Comparison of ENCODE assay signal across 18 cellular contexts in genomic region chr2:9641641-9642040, GRCh38. TPM values are rescaled to one million over a fixed set of nuclear protein-coding genes. Genes with fewer than 3 reads are reported as not detected.
A peak's percentile ranks its signal among the peaks of the same experiment; 100 is the strongest.
DNase-seq lines count a peak whose midpoint lies in the region; ATAC-seq, FAIRE-seq and TF ChIP-seq lines count a peak whose summit lies in the region.
"Had no signal": no experiment of that assay in that cellular context is flagged by ENCODE, and none has a peak within 500 bp of the region (broad histone marks: within the 10 kb centered on the region; RNA-seq: fewer than 3 reads in every experiment).

No MANE protein-coding gene starts in this region.

- H3K27me3 Mint-ChIP-seq in CD8-positive, alpha-beta T cell (ENCODE audit: low read depth), result no peaks in the 10 kb centered on the region
- H3K27me3 Mint-ChIP-seq in astrocyte (ENCODE audit: low read depth, unreplicated experiment), result no peaks in the 10 kb centered on the region

- H3K79me2 ChIP-seq in astrocyte (ENCODE audit: insufficient read depth, low read length), result no peaks in the 10 kb centered on the region

- intact Hi-C loops in CD8-positive, alpha-beta T cell (cut with DNase I, micrococcal nuclease), result no loop called here
- intact Hi-C loops in aorta (cut with DNase I), result no loop called here

- H3K36me3 Mint-ChIP-seq in CD8-positive, alpha-beta T cell, result no peaks in the 10 kb centered on the region
- no peaks in the 10 kb centered on the region for H3K36me3 Mint-ChIP-seq in astrocyte (ENCODE audit: low read depth, unreplicated experiment)

- no peak overlapping the region for H3K4me3 ChIP-seq in BLaER1 treated with 17β-estradiol and CSF1 and Interleukin-3, amounts not matched to agents 10 nM and 100 nM
- no peak overlapping the region for H3K4me3 ChIP-seq in CD8-positive, alpha-beta T cell (ENCODE audit: low read depth, low read length)
- no peak overlapping the region for H3K4me3 ChIP-seq in astrocyte (ENCODE audit: insufficient read depth, low read depth, low read length)
- H3K4me3 ChIP-seq in aorta (ENCODE audit: low read length in 2 of 2), result no peak overlapping the region
- H3K4me3 ChIP-seq: ascending aorta, coronary artery, heart right ventricle, stomach had no signal

- H3K9ac ChIP-seq in BLaER1 treated with 17β-estradiol and CSF1 and Interleukin-3, amounts not matched to agents 10 nM and 100 nM, result peak overlapping the region in 1 of 11 experiments; percentile 81; a peak in 1 of 22 replicates
- H3K9ac ChIP-seq in astrocyte (ENCODE audit: low read length), result no peak overlapping the region

- no peak overlapping the region for H2AFZ ChIP-seq in astrocyte (ENCODE audit: low read depth, low read length)

- TF ChIP-seq CTCF in CD8-positive, alpha-beta T cell (IDR thresholded peaks at IDR 0.05), result no peak
- no peak for TF ChIP-seq CTCF in astrocyte (IDR thresholded peaks at IDR 0.05; ENCODE audit: insufficient read depth, low read depth, low read length)

- H4K20me1 ChIP-seq in BLaER1 treated with 17β-estradiol and CSF1 and Interleukin-3, amounts not matched to agents 10 nM and 100 nM, result no peaks in the 10 kb centered on the region
- no peaks in the 10 kb centered on the region for H4K20me1 ChIP-seq in astrocyte (ENCODE audit: insufficient read depth, low read length)

- peaks cover 5% of the 10 kb centered on the region for H3K4me1 Mint-ChIP-seq in CD8-positive, alpha-beta T cell (ENCODE audit: low read depth)
- peaks cover 39% of the 10 kb centered on the region for H3K4me1 Mint-ChIP-seq in astrocyte (ENCODE audit: low read depth, unreplicated experiment)

- H3K36me3 ChIP-seq in BLaER1 treated with 17β-estradiol and CSF1 and Interleukin-3, amounts not matched to agents 10 nM and 100 nM, result no peaks in the 10 kb centered on the region
- H3K36me3 ChIP-seq in CD8-positive, alpha-beta T cell (ENCODE audit: insufficient read depth, low read length), result no peaks in the 10 kb centered on the region
- no peaks in the 10 kb centered on the region for H3K36me3 ChIP-seq in astrocyte (ENCODE audit: insufficient read depth, low read length)
- H3K36me3 ChIP-seq in aorta (ENCODE audit: control insufficient read depth in 1 of 2, insufficient read depth in 2 of 2, low read length in 1 of 2), result no peaks in the 10 kb centered on the region
- H3K36me3 ChIP-seq: ascending aorta, heart right ventricle, stomach had no signal

- H3K4me2 ChIP-seq in BLaER1 treated with 17β-estradiol and CSF1 and Interleukin-3, amounts not matched to agents 10 nM and 100 nM, result peak overlapping the region; percentile 77 to 94 (median 89); a peak in 21 of 22 replicates
- no peak overlapping the region for H3K4me2 ChIP-seq in astrocyte (ENCODE audit: low read length)

- peak; percentile 44 for ATAC-seq in CD8-positive, alpha-beta T cell
- ATAC-seq in GM18502 (IDR thresholded peaks at IDR 0.05; ENCODE audit: poor library complexity, unreplicated experiment) (no peak), aorta (ENCODE audit: low FRiP score) (no peak)
- ATAC-seq: heart right ventricle, sciatic nerve had no signal

- no peak overlapping the region for H3K27ac Mint-ChIP-seq in CD8-positive, alpha-beta T cell
- peak overlapping the region; percentile 14 for H3K27ac Mint-ChIP-seq in astrocyte (ENCODE audit: unreplicated experiment)

- DNase-seq in CD8-positive, alpha-beta T cell, result no peak
- peak; percentile 20 for DNase-seq in RPMI8226
- DNase-seq in astrocyte (ENCODE audit: low read depth), result no peak
- no peak for DNase-seq in aorta
- no peak for DNase-seq in urothelium cell line (ENCODE audit: low spot score)
- DNase-seq: heart right ventricle; NCI-H1048; NCI-H2171; NK-92 treated with Interleukin-12 subunit alpha and Interleukin-12 subunit beta, amount 100 ng/mL, for 24 hours; SHP77; stomach had no signal

- peak overlapping the region in 5 of 11 experiments; percentile 78 to 91 (median 83); a peak in 5 of 22 replicates for H3K27ac ChIP-seq in BLaER1 treated with 17β-estradiol and CSF1 and Interleukin-3, amounts not matched to agents 10 nM and 100 nM
- H3K27ac ChIP-seq in CD8-positive, alpha-beta T cell (ENCODE audit: low read depth, low read length), result no peak overlapping the region
- H3K27ac ChIP-seq in astrocyte (ENCODE audit: low read depth, low read length), result no peak overlapping the region
- no peak overlapping the region for H3K27ac ChIP-seq in aorta (ENCODE audit: low read depth in 1 of 2, low read length in 2 of 2)
- H3K27ac ChIP-seq: ascending aorta, C4-2B, coronary artery, heart right ventricle, stomach had no signal

- 63 to 85% methylated on average over 4 of the region's 4 CpGs for WGBS in aorta, 2 donors

- no peaks in the 10 kb centered on the region for H3K27me3 ChIP-seq in BLaER1 treated with 17β-estradiol and CSF1 and Interleukin-3, amounts not matched to agents 10 nM and 100 nM
- H3K27me3 ChIP-seq in CD8-positive, alpha-beta T cell (ENCODE audit: insufficient read depth, low read length), result no peaks in the 10 kb centered on the region
- H3K27me3 ChIP-seq in astrocyte (ENCODE audit: insufficient read depth, low read length), result no peaks in the 10 kb centered on the region
- no peaks in the 10 kb centered on the region for H3K27me3 ChIP-seq in aorta (ENCODE audit: control insufficient read depth in 1 of 2, insufficient read depth in 2 of 2, low read length in 1 of 2)
- H3K27me3 ChIP-seq: ascending aorta, heart right ventricle, stomach had no signal

- CTCF ChIA-PET in CD8-positive, alpha-beta T cell (lab: Charles Lee), result no interaction called here

- POLR2A ChIA-PET in CD8-positive, alpha-beta T cell (lab: Charles Lee), result no interaction called here

- H3K9me3 Mint-ChIP-seq in CD8-positive, alpha-beta T cell, result no peaks in the 10 kb centered on the region
- H3K9me3 Mint-ChIP-seq in astrocyte (ENCODE audit: unreplicated experiment), result no peaks in the 10 kb centered on the region

- H3K4me3 Mint-ChIP-seq in CD8-positive, alpha-beta T cell, result peak overlapping the region; percentile 64
- no peak overlapping the region for H3K4me3 Mint-ChIP-seq in astrocyte (ENCODE audit: unreplicated experiment)

- no peaks in the 10 kb centered on the region for H3K9me3 ChIP-seq in BLaER1 treated with 17β-estradiol and CSF1 and Interleukin-3, amounts not matched to agents 10 nM and 100 nM (replicated peaks in 1 of 11)
- no peaks in the 10 kb centered on the region for H3K9me3 ChIP-seq in CD8-positive, alpha-beta T cell (ENCODE audit: low read length)
- no peaks in the 10 kb centered on the region for H3K9me3 ChIP-seq in astrocyte (ENCODE audit: insufficient read depth, low read depth, low read length)
- no peaks in the 10 kb centered on the region for H3K9me3 ChIP-seq in aorta (ENCODE audit: control insufficient read depth, low read length)
- H3K9me3 ChIP-seq: ascending aorta, heart right ventricle, stomach had no signal

- FAIRE-seq in astrocyte (lab: Jason Lieb, UNC), result no peak
- no peak for FAIRE-seq in urothelium cell line (lab: Jason Lieb, UNC)
- FAIRE-seq: keratinocyte had no signal

- H3K4me1 ChIP-seq in BLaER1 treated with 17β-estradiol and CSF1 and Interleukin-3, amounts not matched to agents 10 nM and 100 nM, result peaks cover 46 to 98% (median 94%) of the 10 kb centered on the region in 10 experiments
- no peaks in the 10 kb centered on the region for H3K4me1 ChIP-seq in CD8-positive, alpha-beta T cell (ENCODE audit: insufficient read depth, low read length)
- H3K4me1 ChIP-seq in astrocyte (ENCODE audit: insufficient read depth, low read length) (peaks cover 35% of the 10 kb centered on the region), aorta (ENCODE audit: control insufficient read depth in 1 of 2, insufficient read depth in 2 of 2, low read length in 2 of 2) (no peaks in the 10 kb centered on the region)
- H3K4me1 ChIP-seq: ascending aorta had no signal

RNA-seq across cellular contexts. Expression of gene YWHAQ, which starts 10.8 kb away (rescaled TPM):
- total RNA-seq in CD8-positive, alpha-beta T cell, result 100 to 1,000 TPM; 115 to 123 TPM
- total RNA-seq in astrocyte (358 and 408 TPM in 2 replicates), aorta (100 to 1,000 TPM; 182 to 226 TPM)
- polyA plus RNA-seq in aorta, result 100 to 1,000 TPM; 175 to 241 TPM
